1 cellular context compared by ENCODE assay signal in the genomic region with DNA sequence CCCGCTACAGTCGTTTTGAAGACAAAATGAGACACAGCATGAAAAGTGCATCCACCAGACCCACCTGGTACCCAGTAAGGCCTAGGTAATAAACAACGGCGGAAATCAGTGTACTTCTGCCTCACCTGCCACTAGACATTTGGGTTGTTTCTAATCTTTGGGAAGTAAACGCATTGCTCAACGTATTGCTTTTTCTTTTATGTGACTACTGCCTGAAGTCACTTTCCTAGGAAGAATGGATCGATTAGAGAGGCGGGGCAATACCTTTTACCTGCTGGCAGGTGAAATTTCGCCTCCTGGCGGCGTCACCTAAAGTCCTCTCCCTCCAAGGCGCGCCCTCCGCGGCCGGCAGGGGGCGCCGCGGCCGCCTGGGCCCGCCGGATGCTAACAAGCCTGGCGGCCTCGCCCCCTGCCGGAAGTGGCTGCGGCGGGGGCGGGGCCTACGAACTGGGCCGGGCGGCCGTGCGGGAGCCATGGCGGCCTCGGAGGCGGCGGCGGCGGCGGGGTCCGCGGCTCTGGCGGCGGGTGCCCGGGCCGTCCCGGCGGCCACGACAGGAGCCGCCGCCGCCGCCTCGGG.
TF ChIP-seq lines count a peak whose summit lies in the region.

A gene with protein sequence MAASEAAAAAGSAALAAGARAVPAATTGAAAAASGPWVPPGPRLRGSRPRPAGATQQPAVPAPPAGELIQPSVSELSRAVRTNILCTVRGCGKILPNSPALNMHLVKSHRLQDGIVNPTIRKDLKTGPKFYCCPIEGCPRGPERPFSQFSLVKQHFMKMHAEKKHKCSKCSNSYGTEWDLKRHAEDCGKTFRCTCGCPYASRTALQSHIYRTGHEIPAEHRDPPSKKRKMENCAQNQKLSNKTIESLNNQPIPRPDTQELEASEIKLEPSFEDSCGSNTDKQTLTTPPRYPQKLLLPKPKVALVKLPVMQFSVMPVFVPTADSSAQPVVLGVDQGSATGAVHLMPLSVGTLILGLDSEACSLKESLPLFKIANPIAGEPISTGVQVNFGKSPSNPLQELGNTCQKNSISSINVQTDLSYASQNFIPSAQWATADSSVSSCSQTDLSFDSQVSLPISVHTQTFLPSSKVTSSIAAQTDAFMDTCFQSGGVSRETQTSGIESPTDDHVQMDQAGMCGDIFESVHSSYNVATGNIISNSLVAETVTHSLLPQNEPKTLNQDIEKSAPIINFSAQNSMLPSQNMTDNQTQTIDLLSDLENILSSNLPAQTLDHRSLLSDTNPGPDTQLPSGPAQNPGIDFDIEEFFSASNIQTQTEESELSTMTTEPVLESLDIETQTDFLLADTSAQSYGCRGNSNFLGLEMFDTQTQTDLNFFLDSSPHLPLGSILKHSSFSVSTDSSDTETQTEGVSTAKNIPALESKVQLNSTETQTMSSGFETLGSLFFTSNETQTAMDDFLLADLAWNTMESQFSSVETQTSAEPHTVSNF (plus strand): TSS at position 445 of the 577 bp plus-strand sequence. CDS start 29 bp downstream, at position 474.

TF ChIP-seq in IMR-90, 13 proteins besides CTCF, POLR2A, EP300 and RAD21:
- TF ChIP-seq CEBPB (IDR thresholded peaks at IDR 0.05; ENCODE audit: low read depth, low read length) (no peak), MAZ (IDR thresholded peaks at IDR 0.05; ENCODE audit: borderline replicate concordance, low read depth, low read length) (peak; percentile 78), SMC3 (IDR thresholded peaks at IDR 0.05; ENCODE audit: low read depth, low read length) (peak; percentile 85)
- TF ChIP-seq, protein P1, sequence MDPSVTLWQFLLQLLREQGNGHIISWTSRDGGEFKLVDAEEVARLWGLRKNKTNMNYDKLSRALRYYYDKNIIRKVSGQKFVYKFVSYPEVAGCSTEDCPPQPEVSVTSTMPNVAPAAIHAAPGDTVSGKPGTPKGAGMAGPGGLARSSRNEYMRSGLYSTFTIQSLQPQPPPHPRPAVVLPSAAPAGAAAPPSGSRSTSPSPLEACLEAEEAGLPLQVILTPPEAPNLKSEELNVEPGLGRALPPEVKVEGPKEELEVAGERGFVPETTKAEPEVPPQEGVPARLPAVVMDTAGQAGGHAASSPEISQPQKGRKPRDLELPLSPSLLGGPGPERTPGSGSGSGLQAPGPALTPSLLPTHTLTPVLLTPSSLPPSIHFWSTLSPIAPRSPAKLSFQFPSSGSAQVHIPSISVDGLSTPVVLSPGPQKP (IDR thresholded peaks at IDR 0.05; ENCODE audit: borderline replicate concordance, low read depth, low read length), result 0 out of 2 replicates have a peak, but pooled peaks have one; percentile 17
